8 cellular contexts compared by ENCODE assay signal in the genomic region with DNA sequence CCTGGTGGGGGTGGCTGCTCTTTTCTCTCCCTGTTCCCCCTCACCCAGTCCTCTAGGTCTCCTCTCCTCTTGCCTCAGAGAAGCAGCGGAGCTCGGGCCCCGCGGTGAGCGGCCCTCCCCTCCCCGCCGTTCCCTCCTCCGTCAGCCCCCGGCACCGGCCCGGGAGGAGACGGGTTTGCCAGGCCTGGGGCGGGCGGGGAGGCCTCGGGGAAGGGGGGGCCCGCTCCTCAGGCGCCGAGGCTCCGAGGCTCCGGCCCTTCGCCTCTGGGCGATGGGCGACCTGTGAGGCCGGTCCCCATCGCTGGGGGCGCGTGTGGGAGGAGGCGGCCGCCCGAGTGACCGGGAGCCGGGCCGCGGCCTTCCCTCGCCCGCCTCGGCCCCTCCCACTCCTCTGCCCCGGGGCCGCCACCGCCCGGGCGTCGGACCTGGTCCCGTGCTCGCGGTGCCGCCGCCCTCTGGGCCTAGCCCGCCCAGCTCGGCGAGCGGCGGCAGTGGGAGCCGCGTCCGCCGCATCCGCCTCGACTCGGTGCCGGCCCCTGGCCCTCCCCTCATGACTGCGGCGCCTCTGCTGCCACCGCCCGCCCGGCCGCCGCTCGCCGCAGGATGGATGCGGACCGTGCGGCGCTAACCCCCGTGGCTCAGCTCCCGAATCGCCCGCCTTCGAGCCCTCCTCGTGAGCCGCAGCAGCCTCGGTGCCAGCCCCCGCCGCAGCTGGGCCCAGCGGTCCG. TPM values are rescaled to one million over a fixed set of nuclear protein-coding genes. Genes with fewer than 3 reads are reported as not detected.
DNase-seq lines count a peak whose midpoint lies in the region; ATAC-seq and TF ChIP-seq lines count a peak whose summit lies in the region.

No MANE protein-coding gene starts in this region.

- DNase-seq in activated T-cell treated with anti-CD3 and anti-CD28 coated beads for 1 hour (ENCODE audit: low read depth): peak; percentile 19
- DNase-seq in activated T-cell treated with anti-CD3 and anti-CD28 coated beads for 4 hours: no peak
- DNase-seq in NCI-H460 (ENCODE audit: extremely low read depth, low read depth): peak; percentile 47
- peak; percentile 37 for DNase-seq in activated naive CD4-positive, alpha-beta T cell treated with Interleukin-2 at 50 U/mL for 16 hours
- DNase-seq in glutamatergic neuron: peak; percentile 77
- DNase-seq in osteocyte (ENCODE audit: extremely low spot score, unreplicated experiment): peak; percentile 86
- no peak for DNase-seq in KG1 (lab: John Stamatoyannopoulos, UW)

- peak; percentile 41 for TF ChIP-seq CTCF in glutamatergic neuron (IDR thresholded peaks at IDR 0.05; ENCODE audit: partially characterized antibody, unreplicated experiment)
- peak; percentile 21 for TF ChIP-seq CTCF in osteocyte (IDR thresholded peaks at IDR 0.05)

- H3K36me3 Mint-ChIP-seq in glutamatergic neuron (ENCODE audit: unreplicated experiment): no peaks in the 10 kb centered on the region
- peaks cover 9% of the 10 kb centered on the region for H3K36me3 Mint-ChIP-seq in osteocyte (ENCODE audit: unreplicated experiment)

- peaks cover 24% of the 10 kb centered on the region for H3K4me1 Mint-ChIP-seq in glutamatergic neuron (ENCODE audit: low read depth, unreplicated experiment)
- H3K4me1 Mint-ChIP-seq in osteocyte (ENCODE audit: unreplicated experiment): peaks cover 28% of the 10 kb centered on the region

- H3K27me3 Mint-ChIP-seq in glutamatergic neuron (ENCODE audit: unreplicated experiment) (peaks cover 4% of the 10 kb centered on the region), osteocyte (ENCODE audit: unreplicated experiment) (no peaks in the 10 kb centered on the region)

- H3K9me3 Mint-ChIP-seq in glutamatergic neuron (ENCODE audit: unreplicated experiment) (peaks cover 2% of the 10 kb centered on the region), osteocyte (ENCODE audit: unreplicated experiment) (no peaks in the 10 kb centered on the region)

- H3K27ac Mint-ChIP-seq in glutamatergic neuron (ENCODE audit: unreplicated experiment) (no peak overlapping the region), osteocyte (ENCODE audit: unreplicated experiment) (peak overlapping the region; percentile 88)

- H3K4me3 Mint-ChIP-seq in glutamatergic neuron (ENCODE audit: unreplicated experiment) (no peak overlapping the region), osteocyte (ENCODE audit: unreplicated experiment) (peak overlapping the region; percentile 95)

- peak; percentile 19 for ATAC-seq in HG02623 (IDR thresholded peaks at IDR 0.05; ENCODE audit: unreplicated experiment)

RNA-seq across cellular contexts. Expression of gene WNK1, which starts 0.5 kb away (rescaled TPM):
- total RNA-seq in NCI-H460 (2014; rRNA removed; shearing (Covaris generic)): 49.0 and 54.1 TPM in 2 replicates
- 26.9 and 33.9 TPM in 2 replicates for polyA plus RNA-seq in NCI-H460 (2014; cell fraction: nucleus; rRNA removed)
- total RNA-seq in glutamatergic neuron (ENCODE audit: unreplicated experiment) (182 TPM), osteocyte (186 and 188 TPM in 2 replicates)

Comparison
In these comparisons a context has a peak if more than half of its experiments do, and no peak if none do; other contexts are left out.
1. DNase-seq: peak in activated T-cell treated with anti-CD3 and anti-CD28 coated beads for 1 hour (single experiment), NCI-H460 (single experiment), activated naive CD4-positive, alpha-beta T cell treated with Interleukin-2 at 50 U/mL for 16 hours (single experiment), glutamatergic neuron (single experiment) and osteocyte (single experiment); none in activated T-cell treated with anti-CD3 and anti-CD28 coated beads for 4 hours (single experiment) and KG1 (single experiment).